8 cellular contexts compared by ENCODE assay signal in genomic region chr11:568306-569259, GRCh38. TPM values are rescaled to one million over a fixed set of nuclear protein-coding genes. Genes with fewer than 3 reads are reported as not detected.
DNase-seq lines count a peak whose midpoint lies in the region; ATAC-seq and TF ChIP-seq lines count a peak whose summit lies in the region.

No MANE protein-coding gene starts in this region.

- H3K27me3 ChIP-seq in DND-41 (ENCODE audit: insufficient read depth, low read length, poor library complexity): no peaks in the 10 kb centered on the region
- no peaks in the 10 kb centered on the region for H3K27me3 ChIP-seq in Panc1 (ENCODE audit: control insufficient read depth, insufficient read depth, low read length)

- peak overlapping the region; percentile 96 for H3K9ac ChIP-seq in DND-41 (ENCODE audit: low read depth, low read length)

- no peaks in the 10 kb centered on the region for H3K9me3 Mint-ChIP-seq in activated T-cell treated with anti-CD3 and anti-CD28 coated beads, Interleukin-2, amount 50 U/mL, for 72 hours
- H3K9me3 Mint-ChIP-seq in naive thymus-derived CD8-positive, alpha-beta T cell: no peaks in the 10 kb centered on the region
- no peaks in the 10 kb centered on the region for H3K9me3 Mint-ChIP-seq in stimulated activated naive B cell treated with anti-CD40 and anti-IgM and Interleukin-4, amounts not matched to agents 10 μg/mL and 1 μg/mL and 100 μg/mL, for 72 hours

- no peaks in the 10 kb centered on the region for H3K27me3 Mint-ChIP-seq in activated T-cell treated with anti-CD3 and anti-CD28 coated beads, Interleukin-2, amount 50 U/mL, for 72 hours (ENCODE audit: low read depth)
- H3K27me3 Mint-ChIP-seq in naive thymus-derived CD8-positive, alpha-beta T cell: no peaks in the 10 kb centered on the region
- H3K27me3 Mint-ChIP-seq in stimulated activated naive B cell treated with anti-CD40 and anti-IgM and Interleukin-4, amounts not matched to agents 10 μg/mL and 1 μg/mL and 100 μg/mL, for 72 hours: no peaks in the 10 kb centered on the region

- CTCF ChIA-PET in Panc1 (lab: Charles Lee): interaction anchor here (0.6 kb wide), 1 partner anchor 19 kb away, joined by 10 read pairs; no protein-coding TSS in a partner anchor

- peaks cover 20% of the 10 kb centered on the region for H4K20me1 ChIP-seq in DND-41 (ENCODE audit: insufficient read depth, low read length)

- H3K4me1 ChIP-seq in DND-41 (ENCODE audit: insufficient read depth, low read length) (peaks cover 34% of the 10 kb centered on the region), Panc1 (ENCODE audit: control insufficient read depth, insufficient read depth, low read length) (peaks cover 36% of the 10 kb centered on the region)

- H3K27ac Mint-ChIP-seq in activated T-cell treated with anti-CD3 and anti-CD28 coated beads, Interleukin-2, amount 50 U/mL, for 72 hours: no peak overlapping the region
- H3K27ac Mint-ChIP-seq in naive thymus-derived CD8-positive, alpha-beta T cell: peak overlapping the region in 7 of 10 donors; percentile 15 to 83 (median 63)
- peak overlapping the region; percentile 14 for H3K27ac Mint-ChIP-seq in stimulated activated naive B cell treated with anti-CD40 and anti-IgM and Interleukin-4, amounts not matched to agents 10 μg/mL and 1 μg/mL and 100 μg/mL, for 72 hours

- peak overlapping the region; percentile 87 to 90 for H3K4me3 Mint-ChIP-seq in activated T-cell treated with anti-CD3 and anti-CD28 coated beads, Interleukin-2, amount 50 U/mL, for 72 hours
- peak overlapping the region; percentile 61 to 88 (median 80) for H3K4me3 Mint-ChIP-seq in naive thymus-derived CD8-positive, alpha-beta T cell
- H3K4me3 Mint-ChIP-seq in stimulated activated naive B cell treated with anti-CD40 and anti-IgM and Interleukin-4, amounts not matched to agents 10 μg/mL and 1 μg/mL and 100 μg/mL, for 72 hours: peak overlapping the region; percentile 77 to 89

- TF ChIP-seq CTCF in DND-41 (IDR thresholded peaks at IDR 0.05; ENCODE audit: borderline replicate concordance, extremely low read depth, low read length, poor library complexity, severe bottlenecking) (no peak), Panc1 (IDR thresholded peaks at IDR 0.05) (no peak)

- peaks cover 30% of the 10 kb centered on the region for H3K36me3 ChIP-seq in DND-41 (ENCODE audit: insufficient read depth, low read length)
- peaks cover 5% of the 10 kb centered on the region; the same call in 1 of the 2 replicates for H3K36me3 ChIP-seq in KOPT-K1 (ENCODE audit: insufficient read depth, low read length)
- no peaks in the 10 kb centered on the region for H3K36me3 ChIP-seq in Panc1 (ENCODE audit: control insufficient read depth, insufficient read depth, low read length)

- peak overlapping the region; percentile 70; the same call in 1 of the 2 replicates for H2AFZ ChIP-seq in DND-41 (ENCODE audit: low read depth, low read length)

- BruUV-seq in Panc1 (replicated peaks; lab: Mats Ljungman, UMichigan): no TSS peak

- H3K9me3 ChIP-seq in DND-41 (ENCODE audit: insufficient read depth, low read length, severe bottlenecking) (no peaks in the 10 kb centered on the region), KOPT-K1 (ENCODE audit: insufficient read depth, low read length, poor library complexity, severe bottlenecking) (no peaks in the 10 kb centered on the region), Panc1 (ENCODE audit: control insufficient read depth, insufficient read depth, low read depth, low read length) (no peaks in the 10 kb centered on the region)

- in situ Hi-C loops in Panc1 (cut with HindIII; ENCODE audit: low pct_unique_long_range_greater_than_20kb, low sequenced_read_pairs): no loop called here

- H3K27ac ChIP-seq in DND-41 (ENCODE audit: low read length) (peak overlapping the region; percentile 64), KOPT-K1 (ENCODE audit: low read depth, low read length, poor library complexity, severe bottlenecking) (peak overlapping the region; percentile 79), Panc1 (ENCODE audit: low read length) (peak overlapping the region; percentile 90)

- peaks cover 13% of the 10 kb centered on the region; the same call in 1 of the 2 replicates for H3K79me2 ChIP-seq in DND-41 (ENCODE audit: insufficient read depth, low read length)

- POLR2A ChIA-PET in Panc1 (lab: Charles Lee): interaction anchor here (0.6 kb wide), 1 partner anchor 9 kb away, joined by 4 read pairs; no protein-coding TSS in a partner anchor
- POLR2A ChIA-PET in naive thymus-derived CD8-positive, alpha-beta T cell (lab: Charles Lee): interaction anchor here (0.6 to 3.4 kb wide), 14 partner anchors 7 to 351 kb away, joined by 3 to 44 read pairs (median 6); partner anchors contain the start of genes DEAF1, HRAS, IRF7 and LMNTD2

- ATAC-seq in DND-41 (ENCODE audit: insufficient read depth, low read depth) (peak; percentile 93), GM21825 (IDR thresholded peaks at IDR 0.05; ENCODE audit: unreplicated experiment) (peak; percentile 79), Panc1 (peak; percentile 94)
- peak; percentile 93 to 94 for ATAC-seq in activated T-cell treated with anti-CD3 and anti-CD28 coated beads, Interleukin-2, amount 50 U/mL, for 72 hours (replicated peaks in 1 of 2)
- ATAC-seq in naive thymus-derived CD8-positive, alpha-beta T cell: peak; percentile 92 to 93
- peak; percentile 94 to 97 for ATAC-seq in stimulated activated naive B cell treated with anti-CD40 and anti-IgM and Interleukin-4, amounts not matched to agents 10 μg/mL and 1 μg/mL and 100 μg/mL, for 72 hours (replicated peaks)

- intact Hi-C loops in Panc1 (cut with micrococcal nuclease; ENCODE audit: unreplicated experiment): no loop called here

- H3K4me3 ChIP-seq in DND-41 (ENCODE audit: low read depth in 1 of 2, low read length in 2 of 2) (peak overlapping the region; percentile 59 to 76), Panc1 (ENCODE audit: low read depth in 2 of 2, low read length in 2 of 2) (peak overlapping the region; percentile 61 to 68)

- no peaks in the 10 kb centered on the region for H3K36me3 Mint-ChIP-seq in activated T-cell treated with anti-CD3 and anti-CD28 coated beads, Interleukin-2, amount 50 U/mL, for 72 hours (ENCODE audit: insufficient read depth in 2 of 2)
- H3K36me3 Mint-ChIP-seq in naive thymus-derived CD8-positive, alpha-beta T cell: peaks cover 0 to 1% (median 0%) of the 10 kb centered on the region in 3 donors
- H3K36me3 Mint-ChIP-seq in stimulated activated naive B cell treated with anti-CD40 and anti-IgM and Interleukin-4, amounts not matched to agents 10 μg/mL and 1 μg/mL and 100 μg/mL, for 72 hours: peaks cover 6% of the 10 kb centered on the region in 2 donors

- H3K4me1 Mint-ChIP-seq in activated T-cell treated with anti-CD3 and anti-CD28 coated beads, Interleukin-2, amount 50 U/mL, for 72 hours (ENCODE audit: low read depth): no peaks in the 10 kb centered on the region
- H3K4me1 Mint-ChIP-seq in naive thymus-derived CD8-positive, alpha-beta T cell: peaks cover 0 to 10% (median 3%) of the 10 kb centered on the region in 4 donors
- H3K4me1 Mint-ChIP-seq in stimulated activated naive B cell treated with anti-CD40 and anti-IgM and Interleukin-4, amounts not matched to agents 10 μg/mL and 1 μg/mL and 100 μg/mL, for 72 hours: peaks cover 2 to 6% of the 10 kb centered on the region in 2 donors

- peak overlapping the region; percentile 88 for H3K4me2 ChIP-seq in DND-41 (ENCODE audit: insufficient read depth, low read length)

- peak; percentile 97 for DNase-seq in DND-41
- peak; percentile 45 for DNase-seq in Panc1 (ENCODE audit: low read depth, low spot score)
- peak; percentile 95 to 98 for DNase-seq in activated T-cell treated with anti-CD3 and anti-CD28 coated beads, Interleukin-2, amount 50 U/mL, for 72 hours
- peak; percentile 89 for DNase-seq in fibroblast of gingiva (ENCODE audit: low read depth)
- DNase-seq in naive thymus-derived CD8-positive, alpha-beta T cell: peak; percentile 88 to 95 (median 93)
- DNase-seq in stimulated activated naive B cell treated with anti-CD40 and anti-IgM and Interleukin-4, amounts not matched to agents 10 μg/mL and 1 μg/mL and 100 μg/mL, for 72 hours: peak; percentile 90

RNA-seq across cellular contexts. Expression of gene PHRF1, which starts 7.7 kb away (rescaled TPM):
- 90.6 TPM for total RNA-seq in Panc1 (2021; ENCODE audit: unreplicated experiment)
- polyA plus RNA-seq in Panc1 (2012; ENCODE audit: insufficient read length): 83.1 TPM
- total RNA-seq in activated T-cell treated with anti-CD3 and anti-CD28 coated beads, Interleukin-2, amount 50 U/mL, for 72 hours: 10 to 100 TPM; 29.7 to 31.0 TPM
- total RNA-seq in naive thymus-derived CD8-positive, alpha-beta T cell: 10 to 100 TPM; 48.9 to 54.7 TPM
- 10 to 100 TPM in 1 of 3 donors, 1 to 10 TPM in 2; 3.5 to 19.8 (median 6.7) TPM for polyA plus RNA-seq in naive thymus-derived CD8-positive, alpha-beta T cell

RNA-seq across cellular contexts. Expression of gene RASSF7, which starts 7.8 kb away (rescaled TPM):
- total RNA-seq in Panc1 (2021; ENCODE audit: unreplicated experiment): 81.8 TPM
- polyA plus RNA-seq in Panc1 (2012; ENCODE audit: insufficient read length): 144 TPM
- 10 to 100 TPM; 13.5 to 14.2 TPM for total RNA-seq in activated T-cell treated with anti-CD3 and anti-CD28 coated beads, Interleukin-2, amount 50 U/mL, for 72 hours
- total RNA-seq in naive thymus-derived CD8-positive, alpha-beta T cell: 10 to 100 TPM; 33.7 to 37.6 TPM
- 10 to 100 TPM; 22.5 to 32.3 (median 24.2) TPM for polyA plus RNA-seq in naive thymus-derived CD8-positive, alpha-beta T cell

RNA-seq across cellular contexts. Expression of gene LMNTD2, which starts 8.0 kb away (rescaled TPM):
- total RNA-seq in Panc1 (2021; ENCODE audit: unreplicated experiment): 21.8 TPM
- 44.2 TPM for polyA plus RNA-seq in Panc1 (2012; ENCODE audit: insufficient read length)
- 1 to 10 TPM; 3.1 to 5.5 TPM for total RNA-seq in activated T-cell treated with anti-CD3 and anti-CD28 coated beads, Interleukin-2, amount 50 U/mL, for 72 hours
- 1 to 10 TPM; 6.5 to 7.2 TPM for total RNA-seq in naive thymus-derived CD8-positive, alpha-beta T cell
- 1 to 10 TPM in 1 of 3 donors, under 1 TPM in 2; 0.96 to 1.9 (median 0.99) TPM for polyA plus RNA-seq in naive thymus-derived CD8-positive, alpha-beta T cell

RNA-seq across cellular contexts. Expression of gene LRRC56, which starts 31.3 kb away (rescaled TPM):
- total RNA-seq in Panc1 (2021; ENCODE audit: unreplicated experiment): 9.8 TPM
- polyA plus RNA-seq in Panc1 (2012; ENCODE audit: insufficient read length): 13.3 TPM
- total RNA-seq in activated T-cell treated with anti-CD3 and anti-CD28 coated beads, Interleukin-2, amount 50 U/mL, for 72 hours: 1 to 10 TPM; 1.2 to 3.1 TPM
- total RNA-seq in naive thymus-derived CD8-positive, alpha-beta T cell: 1 to 10 TPM; 4.4 to 5.2 TPM
- polyA plus RNA-seq in naive thymus-derived CD8-positive, alpha-beta T cell: 1 to 10 TPM in 1 of 3 donors, under 1 TPM in 2; 0.32 to 1.1 (median 0.44) TPM

RNA-seq across cellular contexts. Expression of gene HRAS, which starts 33.2 kb away (rescaled TPM):
- 175 TPM for total RNA-seq in Panc1 (2021; ENCODE audit: unreplicated experiment)
- polyA plus RNA-seq in Panc1 (2012; ENCODE audit: insufficient read length): 310 TPM
- 10 to 100 TPM; 28.8 to 40.1 TPM for total RNA-seq in activated T-cell treated with anti-CD3 and anti-CD28 coated beads, Interleukin-2, amount 50 U/mL, for 72 hours
- 10 to 100 TPM; 36.2 to 40.7 TPM for total RNA-seq in naive thymus-derived CD8-positive, alpha-beta T cell
- 10 to 100 TPM in 2 of 3 donors, 1 to 10 TPM in 1; 8.6 to 26.7 (median 15.3) TPM for polyA plus RNA-seq in naive thymus-derived CD8-positive, alpha-beta T cell

Comparison
In these comparisons a context has a peak if more than half of its experiments do, and no peak if none do; other contexts are left out.
1. Peak in every context shown above with its lines: DNase-seq, ATAC-seq, H3K4me3 ChIP-seq and H3K27ac ChIP-seq.
2. DNase-seq: peak in every context shown above with its lines; median percentile 97 in DND-41; 96 in activated T-cell treated with anti-CD3 and anti-CD28 coated beads, Interleukin-2, amount 50 U/mL, for 72 hours; 93 in naive thymus-derived CD8-positive, alpha-beta T cell; 90 in stimulated activated naive B cell treated with anti-CD40 and anti-IgM and Interleukin-4, amounts not matched to agents 10 μg/mL and 1 μg/mL and 100 μg/mL, for 72 hours; 89 in fibroblast of gingiva; 45 in Panc1.